Comparison of ENCODE assay signal across 26 cellular contexts in genomic region chr21:43971201-43971991, GRCh38. TPM values are rescaled to one million over a fixed set of nuclear protein-coding genes. Genes with fewer than 3 reads are reported as not detected.
DNase-seq lines count a peak whose midpoint lies in the region; ATAC-seq and TF ChIP-seq lines count a peak whose summit lies in the region.
"Had no signal": no experiment of that assay in that cellular context is flagged by ENCODE, and none has a peak within 500 bp of the region (broad histone marks: within the 10 kb centered on the region; RNA-seq: fewer than 3 reads in every experiment).

No MANE protein-coding gene starts in this region.

- no peak overlapping the region for H3K9ac ChIP-seq in liver (ENCODE audit: low read depth in 1 of 2, low read length in 2 of 2)
- H3K9ac ChIP-seq in skeletal muscle tissue (ENCODE audit: low read depth in 1 of 3, low read length in 3 of 3) = peak overlapping the region in 1 of 3 donors; percentile 69
- H3K9ac ChIP-seq: SK-N-SH had no signal

- WGBS in liver = 68% methylated on average over 29 of the region's 29 CpGs

- H3K36me3 Mint-ChIP-seq in activated T-cell treated with anti-CD3 and anti-CD28 coated beads, Interleukin-2, amount 50 U/mL, for 24 hours (ENCODE audit: low read depth) = peaks cover 68% of the 10 kb centered on the region

- ATAC-seq in GM18498 (IDR thresholded peaks at IDR 0.05; ENCODE audit: unreplicated experiment) (no peak), HG02571 (IDR thresholded peaks at IDR 0.05; ENCODE audit: unreplicated experiment) (no peak), HG03025 (IDR thresholded peaks at IDR 0.05; ENCODE audit: low FRiP score, unreplicated experiment) (no peak)
- ATAC-seq: lower lobe of right lung, upper lobe of right lung had no signal

- no peak for DNase-seq in activated T-cell treated with anti-CD3 and anti-CD28 coated beads, Interleukin-2, amount 50 U/mL, for 24 hours
- DNase-seq in activated T-cell treated with anti-CD3 and anti-CD28 coated beads, Interleukin-2, amount 50 U/mL, for 48 hours = no peak
- DNase-seq in dorsolateral prefrontal cortex = no peak
- DNase-seq: 8988T; activated CD4-positive, alpha-beta memory T cell treated with anti-CD3 and anti-CD28 coated beads, Interleukin-2, amount 10 ng/mL, durations not matched to agents 7 days and 5 days; activated CD4-positive, CD25-positive, alpha-beta regulatory T cell; activated gamma-delta T cell; adrenal gland; AML-193; brain microvascular endothelial cell; cortex of kidney; lower lobe of right lung; NCI-H1105; NCI-H2029 treated with DMSO at 0.1 percent for 48 hours; NCI-H446; NK-92 treated with Interleukin-12 subunit alpha and Interleukin-12 subunit beta, amount 100 ng/mL, for 24 hours; Peyer's patch; retina; SK-N-SH; T1000; upper lobe of right lung had no signal

- TF ChIP-seq RAD21 in liver (IDR thresholded peaks at IDR 0.05) = peak in 1 of 2 donors; percentile 17

- peaks cover 15 to 47% (median 22%) of the 10 kb centered on the region in 4 donors for H3K36me3 ChIP-seq in liver (ENCODE audit: control insufficient read depth in 4 of 4, insufficient read depth in 3 of 4, low read depth in 1 of 4, low read length in 3 of 4)
- peaks cover 26 to 35% (median 31%) of the 10 kb centered on the region in 3 donors for H3K36me3 ChIP-seq in skeletal muscle tissue (ENCODE audit: control insufficient read depth in 3 of 3, insufficient read depth in 3 of 3, low read length in 3 of 3)

- peaks cover 10% of the 10 kb centered on the region for H3K4me1 Mint-ChIP-seq in activated T-cell treated with anti-CD3 and anti-CD28 coated beads, Interleukin-2, amount 50 U/mL, for 24 hours (ENCODE audit: low read depth)

- no peaks in the 10 kb centered on the region for H3K27me3 Mint-ChIP-seq in activated T-cell treated with anti-CD3 and anti-CD28 coated beads, Interleukin-2, amount 50 U/mL, for 24 hours
- H3K27me3 Mint-ChIP-seq: activated CD4-positive, alpha-beta memory T cell treated with anti-CD3 and anti-CD28 coated beads, Interleukin-2, amount 10 ng/mL, durations not matched to agents 7 days and 5 days had no signal

- no peaks in the 10 kb centered on the region for H3K9me3 ChIP-seq in liver (ENCODE audit: control insufficient read depth in 4 of 4, low read length in 3 of 4)
- no peaks in the 10 kb centered on the region for H3K9me3 ChIP-seq in skeletal muscle tissue (ENCODE audit: control insufficient read depth in 3 of 3, low read length in 3 of 3)
- H3K9me3 ChIP-seq: adrenal gland, lower lobe of right lung, Peyer's patch, SK-N-SH, upper lobe of right lung had no signal

- H3K27me3 ChIP-seq in dorsolateral prefrontal cortex (no peaks in the 10 kb centered on the region), liver (ENCODE audit: control insufficient read depth in 4 of 4, insufficient read depth in 4 of 4, low read length in 3 of 4) (no peaks in the 10 kb centered on the region), skeletal muscle tissue (ENCODE audit: control insufficient read depth in 3 of 3, insufficient read depth in 3 of 3, low read length in 3 of 3) (no peaks in the 10 kb centered on the region)
- H3K27me3 ChIP-seq: adrenal gland, brain microvascular endothelial cell, Peyer's patch, upper lobe of right lung had no signal

- no peak overlapping the region for H3K4me3 Mint-ChIP-seq in activated T-cell treated with anti-CD3 and anti-CD28 coated beads, Interleukin-2, amount 50 U/mL, for 24 hours
- H3K4me3 Mint-ChIP-seq: activated CD4-positive, alpha-beta memory T cell treated with anti-CD3 and anti-CD28 coated beads, Interleukin-2, amount 10 ng/mL, durations not matched to agents 7 days and 5 days had no signal

- TF ChIP-seq CTCF in dorsolateral prefrontal cortex (IDR thresholded peaks at IDR 0.05 in 54 of 56, conservative IDR thresholded peaks at IDR 0.05 in 2 of 56; ENCODE audit: low read depth in 1 of 56, partially characterized antibody in 56 of 56) = no peak
- TF ChIP-seq CTCF in liver (IDR thresholded peaks at IDR 0.05; ENCODE audit: low read depth, low read length, missing input control) = no peak

- H3K4me3 ChIP-seq in dorsolateral prefrontal cortex (peak overlapping the region in 2 of 59 donors; percentile 8 to 44), liver (ENCODE audit: low read depth in 1 of 3, low read length in 3 of 3) (no peak overlapping the region), skeletal muscle tissue (ENCODE audit: low read length in 3 of 3) (no peak overlapping the region)
- H3K4me3 ChIP-seq: adrenal gland, lower lobe of right lung, Peyer's patch, upper lobe of right lung had no signal

- peak overlapping the region in 46 of 59 donors; percentile 1 to 86 (median 66) for H3K27ac ChIP-seq in dorsolateral prefrontal cortex
- no peak overlapping the region for H3K27ac ChIP-seq in liver (ENCODE audit: low read depth in 1 of 2, low read length in 2 of 2)
- peak overlapping the region; percentile 47 for H3K27ac ChIP-seq in skeletal muscle tissue (ENCODE audit: low read depth, low read length)
- H3K27ac ChIP-seq: adrenal gland, brain microvascular endothelial cell, lower lobe of right lung, Peyer's patch, upper lobe of right lung had no signal

- H3K4me1 ChIP-seq in liver (ENCODE audit: control insufficient read depth in 4 of 4, insufficient read depth in 4 of 4, low read length in 3 of 4) (peaks cover 0 to 8% (median 2%) of the 10 kb centered on the region in 4 donors), skeletal muscle tissue (ENCODE audit: control insufficient read depth in 3 of 3, insufficient read depth in 3 of 3, low read length in 3 of 3) (peaks cover 9 to 17% (median 11%) of the 10 kb centered on the region in 3 donors)
- H3K4me1 ChIP-seq: adrenal gland had no signal

- H3K9me3 Mint-ChIP-seq in activated T-cell treated with anti-CD3 and anti-CD28 coated beads, Interleukin-2, amount 50 U/mL, for 24 hours = no peaks in the 10 kb centered on the region
- H3K9me3 Mint-ChIP-seq: activated CD4-positive, alpha-beta memory T cell treated with anti-CD3 and anti-CD28 coated beads, Interleukin-2, amount 10 ng/mL, durations not matched to agents 7 days and 5 days had no signal

- intact Hi-C loops in dorsolateral prefrontal cortex (cut with DNase I) = loop anchor here in 1 of 2 donors (2.0 kb wide), 1 partner anchor 35 kb away; no protein-coding TSS in a partner anchor

- peak overlapping the region; percentile 33 for H3K27ac Mint-ChIP-seq in activated T-cell treated with anti-CD3 and anti-CD28 coated beads, Interleukin-2, amount 50 U/mL, for 24 hours
- H3K27ac Mint-ChIP-seq: activated CD4-positive, alpha-beta memory T cell treated with anti-CD3 and anti-CD28 coated beads, Interleukin-2, amount 10 ng/mL, durations not matched to agents 7 days and 5 days had no signal

TF ChIP-seq in liver, 16 proteins besides CTCF, POLR2A, EP300 and RAD21:
- TF ChIP-seq ATF3 (IDR thresholded peaks at IDR 0.05) (peak; percentile 11), NR2F2 (IDR thresholded peaks at IDR 0.05) (no peak), FOXA2 (IDR thresholded peaks at IDR 0.05) (no peak), EGR1 (IDR thresholded peaks at IDR 0.05; ENCODE audit: low read depth in 2 of 2) (no peak), TAF1 (conservative IDR thresholded peaks at IDR 0.05) (no peak), HNF4A (conservative IDR thresholded peaks at IDR 0.05) (peak in 1 of 2 donors; percentile 12), RXRA (IDR thresholded peaks at IDR 0.05) (peak; percentile 74 to 90), HNF4G (IDR thresholded peaks at IDR 0.05) (no peak)

RNA-seq across cellular contexts. Expression of gene TRAPPC10, which starts 40.7 kb away (rescaled TPM):
- total RNA-seq in dorsolateral prefrontal cortex (100 to 1,000 TPM in 1 of 120 experiments, 10 to 100 TPM in 119; 49.1 to 103 (median 69.3) TPM), liver (10 to 100 TPM; 16.6 to 24.9 TPM), skeletal muscle tissue (7.3 TPM)
- 1 to 10 TPM; 4.9 to 7.2 TPM for polyA plus RNA-seq in liver

Comparison
In these comparisons a context has a peak if more than half of its experiments do, and no peak if none do; other contexts are left out.
1. H3K27ac ChIP-seq: peak in dorsolateral prefrontal cortex (46 of 59) and skeletal muscle tissue (single experiment); none in liver (0 of 2).